In genomic region chr20:17849111-17849900, GRCh38 we compare ENCODE assay signal across 1 cellular context.
TF ChIP-seq lines count a peak whose summit lies in the region.

No MANE protein-coding gene starts in this region.

TF ChIP-seq in HepG2, 621 proteins besides CTCF, POLR2A, EP300 and RAD21 (continued from another document and continues in another):
- TF ChIP-seq TBX2 (CRISPR knock-in tag; IDR thresholded peaks at IDR 0.05; ENCODE audit: borderline replicate concordance) (no peak), PCBP2 (optimal IDR thresholded peaks at IDR 0.05; ENCODE audit: low read depth, low read length, poor library complexity, severe bottlenecking) (no peak), SMAD9 (CRISPR knock-in tag; IDR thresholded peaks at IDR 0.05) (no peak), ZNF563 (CRISPR knock-in tag; IDR thresholded peaks at IDR 0.05) (no peak), HDAC1 (CRISPR knock-in tag; IDR thresholded peaks at IDR 0.05) (peak; percentile 32; the same call in 1 of the 2 replicates), ZBTB7B (CRISPR knock-in tag; IDR thresholded peaks at IDR 0.05) (peak; percentile 54; the same call in 1 of the 2 replicates), KMT2A (CRISPR knock-in tag; IDR thresholded peaks at IDR 0.05) (peak; percentile 35; the same call in 1 of the 2 replicates), HNRNPH1 (optimal IDR thresholded peaks at IDR 0.05; ENCODE audit: low read depth, low read length) (no peak), ZNF33B (CRISPR knock-in tag; IDR thresholded peaks at IDR 0.05) (no peak), NR0B2 (CRISPR knock-in tag; IDR thresholded peaks at IDR 0.05) (no peak), ZNF616 (CRISPR knock-in tag; IDR thresholded peaks at IDR 0.05; ENCODE audit: low read depth) (no peak), ZNF282 (IDR thresholded peaks at IDR 0.05; ENCODE audit: partially characterized antibody) (no peak), ZBTB1 (CRISPR knock-in tag; IDR thresholded peaks at IDR 0.05; ENCODE audit: borderline replicate concordance) (no peak), ZNF646 (CRISPR knock-in tag; IDR thresholded peaks at IDR 0.05) (no peak), TEAD2 (CRISPR knock-in tag; IDR thresholded peaks at IDR 0.05) (no peak), ZNF670 (CRISPR knock-in tag; IDR thresholded peaks at IDR 0.05; ENCODE audit: borderline replicate concordance) (no peak), BRD4 (CRISPR knock-in tag; IDR thresholded peaks at IDR 0.05) (no peak), RXRB (CRISPR knock-in tag; IDR thresholded peaks at IDR 0.05; ENCODE audit: borderline replicate concordance) (peak; percentile 45; the same call in 1 of the 2 replicates), ZNF766 (CRISPR knock-in tag; IDR thresholded peaks at IDR 0.05; ENCODE audit: borderline replicate concordance) (no peak), DZIP1 (CRISPR knock-in tag; IDR thresholded peaks at IDR 0.05) (no peak), ZNF280D (CRISPR knock-in tag; IDR thresholded peaks at IDR 0.05) (0 out of 2 replicates have a peak, but pooled peaks have one; percentile 16), BHLHE40 (IDR thresholded peaks at IDR 0.05; ENCODE audit: low read length) (no peak), SNAI1 (CRISPR knock-in tag; IDR thresholded peaks at IDR 0.05; ENCODE audit: borderline replicate concordance) (no peak), THAP11 (CRISPR knock-in tag; IDR thresholded peaks at IDR 0.05) (peak; percentile 30), KLF11 (CRISPR knock-in tag; IDR thresholded peaks at IDR 0.05) (no peak), MAX (IDR thresholded peaks at IDR 0.05) (peak; percentile 31), ZNF441 (CRISPR knock-in tag; IDR thresholded peaks at IDR 0.05; ENCODE audit: borderline replicate concordance) (no peak), DNMT1 (CRISPR knock-in tag; IDR thresholded peaks at IDR 0.05) (no peak), HDAC2 (CRISPR knock-in tag; IDR thresholded peaks at IDR 0.05) (0 out of 2 replicates have a peak, but pooled peaks have one; percentile 11), SPEN (CRISPR knock-in tag; IDR thresholded peaks at IDR 0.05; ENCODE audit: low read depth) (peak; percentile 49; the same call in 1 of the 2 replicates), PAXIP1 (CRISPR knock-in tag; conservative IDR thresholded peaks at IDR 0.05) (peak; percentile 40; the same call in 1 of the 2 replicates), ZHX1 (CRISPR knock-in tag; IDR thresholded peaks at IDR 0.05; ENCODE audit: low read depth) (no peak), ZNF121 (CRISPR knock-in tag; IDR thresholded peaks at IDR 0.05) (no peak), ZC3H4 (CRISPR knock-in tag; IDR thresholded peaks at IDR 0.05; ENCODE audit: borderline replicate concordance) (no peak), ZBTB8A (CRISPR knock-in tag; IDR thresholded peaks at IDR 0.05; ENCODE audit: borderline replicate concordance, low read depth) (no peak), ZNF530 (CRISPR knock-in tag; IDR thresholded peaks at IDR 0.05; ENCODE audit: low read depth) (no peak), ZNF510 (CRISPR knock-in tag; IDR thresholded peaks at IDR 0.05; ENCODE audit: low read depth) (no peak), NPAS2 (CRISPR knock-in tag; IDR thresholded peaks at IDR 0.05; ENCODE audit: borderline replicate concordance) (no peak), ZBTB46 (CRISPR knock-in tag; IDR thresholded peaks at IDR 0.05; ENCODE audit: borderline replicate concordance) (no peak), SNAPC2 (CRISPR knock-in tag; IDR thresholded peaks at IDR 0.05) (no peak), ZNF546 (CRISPR knock-in tag; conservative IDR thresholded peaks at IDR 0.05) (no peak)
